Comparison of ENCODE assay signal across 8 cellular contexts in the genomic region with DNA sequence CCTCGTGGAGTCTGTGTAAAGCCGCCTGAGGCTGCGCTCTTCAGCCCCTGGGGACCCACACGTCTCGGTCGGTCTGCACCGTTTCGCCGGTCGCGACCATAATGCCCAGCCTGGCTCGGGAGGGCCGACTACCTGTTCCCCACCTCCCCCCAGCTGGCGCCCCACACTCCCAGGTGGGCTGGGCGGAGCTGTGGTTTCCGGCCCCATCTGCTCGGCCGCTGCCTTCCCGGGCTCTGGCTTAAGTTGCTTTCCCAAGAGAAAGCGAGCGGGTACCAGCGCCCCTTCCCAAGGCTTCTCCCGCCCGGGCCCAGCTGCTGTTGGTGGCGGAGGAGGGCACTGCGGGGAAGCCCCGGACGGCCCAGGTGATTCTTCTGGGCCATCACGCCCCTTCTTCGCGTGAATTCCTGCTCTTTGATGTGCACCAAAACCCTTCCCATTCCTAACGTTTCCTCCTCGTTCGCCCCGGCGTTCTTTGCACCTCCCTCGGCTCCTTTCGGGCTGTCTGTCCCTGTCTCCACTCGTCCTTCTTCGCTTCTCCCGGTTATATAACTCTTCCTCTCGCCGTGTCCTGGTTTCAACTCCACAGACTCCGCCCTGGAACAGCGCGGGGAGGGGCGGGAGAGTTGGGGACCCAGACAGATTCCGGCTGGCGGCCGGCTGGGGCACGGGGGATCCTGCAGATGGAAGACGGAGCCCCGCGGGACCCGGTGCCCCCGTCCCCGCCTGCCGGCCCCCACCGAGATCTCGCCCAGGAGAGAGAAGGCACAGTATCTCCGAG. TPM values are rescaled to one million over a fixed set of nuclear protein-coding genes. Genes with fewer than 3 reads are reported as not detected.
A peak's percentile ranks its signal among the peaks of the same experiment; 100 is the strongest.
DNase-seq lines count a peak whose midpoint lies in the region; ATAC-seq and TF ChIP-seq lines count a peak whose summit lies in the region.

No MANE protein-coding gene starts in this region.

- no peaks in the 10 kb centered on the region for H3K79me2 ChIP-seq in mesendoderm (ENCODE audit: control insufficient read depth, insufficient read depth, low read length)

- peaks cover 6 to 11% of the 10 kb centered on the region in 2 donors for H3K27me3 Mint-ChIP-seq in CD8-positive, alpha-beta memory T cell
- peaks cover 6 to 26% of the 10 kb centered on the region in 2 donors for H3K27me3 Mint-ChIP-seq in effector memory CD8-positive, alpha-beta T cell

- dilution Hi-C loops in IMR-90 (cut with HindIII; ENCODE audit: low sequenced_read_pairs, unreplicated experiment): no loop called here

- ATAC-seq in GM19328 (IDR thresholded peaks at IDR 0.05; ENCODE audit: unreplicated experiment) (peak; percentile 18), IMR-90 (ENCODE audit: low read depth) (peak; percentile 10)
- ATAC-seq in effector memory CD8-positive, alpha-beta T cell (replicated peaks): peak; percentile 17

- H4K8ac ChIP-seq in IMR-90 (ENCODE audit: low read depth in 2 of 2, low read length in 2 of 2): peak overlapping the region; percentile 58 to 85; a peak in 3 of 4 replicates
- H4K8ac ChIP-seq in mesendoderm (ENCODE audit: low read depth, low read length): no peak overlapping the region

- H4K91ac ChIP-seq in IMR-90 (ENCODE audit: insufficient read depth, low read depth, low read length): peak overlapping the region; percentile 90

- H3K4me3 Mint-ChIP-seq in CD8-positive, alpha-beta memory T cell: peak overlapping the region; percentile 87 to 100 (median 95)
- H3K4me3 Mint-ChIP-seq in effector memory CD8-positive, alpha-beta T cell: peak overlapping the region; percentile 89 to 93

- H3K4me3 ChIP-seq in CD8-positive, alpha-beta memory T cell (ENCODE audit: low read length): peak overlapping the region; percentile 86
- H3K4me3 ChIP-seq in IMR-90 (ENCODE audit: insufficient read depth, low read depth, low read length) (peak overlapping the region; percentile 64), mesendoderm (ENCODE audit: low read length) (peak overlapping the region; percentile 49), testis (peak overlapping the region; percentile 77 to 91)

- peak overlapping the region; percentile 83 for H3K18ac ChIP-seq in IMR-90 (ENCODE audit: low read depth, low read length)
- H3K18ac ChIP-seq in mesendoderm (ENCODE audit: low read length): peak overlapping the region; percentile 65

- CTCF ChIA-PET in CD8-positive, alpha-beta memory T cell (lab: Charles Lee): interaction anchor here (0.8 to 7.1 kb wide), 16 partner anchors 7 to 238 kb away, joined by 3 to 69 read pairs (median 6); a partner anchor contains a TSS
- CTCF ChIA-PET in IMR-90 (lab: Yijun Ruan, JAX): interaction anchor here (0.6 to 3.4 kb wide), 2 partner anchors 21 to 79 kb away, joined by 3 to 10 read pairs; a partner anchor contains a TSS

- H3K56ac ChIP-seq in IMR-90 (ENCODE audit: extremely low read depth, insufficient read depth, low read length) (peak overlapping the region; percentile 81), mesendoderm (ENCODE audit: low read length) (peak overlapping the region; percentile 92)

- peaks cover 0 to 30% (median 0%) of the 10 kb centered on the region in 3 donors for H3K36me3 Mint-ChIP-seq in CD8-positive, alpha-beta memory T cell
- peaks cover 58% of the 10 kb centered on the region for H3K36me3 Mint-ChIP-seq in effector memory CD8-positive, alpha-beta T cell (ENCODE audit: insufficient read depth)

- H3K14ac ChIP-seq in IMR-90 (replicated peaks; ENCODE audit: low read depth, low read length): peak overlapping the region; percentile 93

- H3K27me3 ChIP-seq in CD8-positive, alpha-beta memory T cell (ENCODE audit: insufficient read depth, low read length, poor library complexity, severe bottlenecking): no peaks in the 10 kb centered on the region
- H3K27me3 ChIP-seq in IMR-90 (ENCODE audit: control insufficient read depth, insufficient read depth, low read length) (no peaks in the 10 kb centered on the region; the same call in 1 of the 2 replicates), mesendoderm (ENCODE audit: insufficient read depth, low read length, poor library complexity) (no peaks in the 10 kb centered on the region), testis (no peaks in the 10 kb centered on the region)

- H3K36me3 ChIP-seq in CD8-positive, alpha-beta memory T cell (ENCODE audit: insufficient read depth, low read length): no peaks in the 10 kb centered on the region
- H3K36me3 ChIP-seq in IMR-90 (ENCODE audit: control insufficient read depth, insufficient read depth, low read length): peaks cover 3% of the 10 kb centered on the region; the same call in 1 of the 2 replicates
- H3K36me3 ChIP-seq in mesendoderm (ENCODE audit: control insufficient read depth, insufficient read depth, low read length): no peaks in the 10 kb centered on the region
- no peaks in the 10 kb centered on the region for H3K36me3 ChIP-seq in testis (ENCODE audit: low read depth, missing control alignments)

- H3K9me1 ChIP-seq in IMR-90 (ENCODE audit: insufficient read depth, low read length): peaks cover 9% of the 10 kb centered on the region; the same call in 1 of the 2 replicates

- H2AFZ ChIP-seq in IMR-90 (replicated peaks; ENCODE audit: low read length, poor library complexity): peak overlapping the region; percentile 98

- H3K79me1 ChIP-seq in IMR-90 (ENCODE audit: low read depth in 1 of 2, low read length in 2 of 2): peaks cover 16 to 49% of the 10 kb centered on the region in 2 experiments
- H3K79me1 ChIP-seq in mesendoderm (ENCODE audit: low read length): no peaks in the 10 kb centered on the region

- H3K4me1 ChIP-seq in CD8-positive, alpha-beta memory T cell (ENCODE audit: insufficient read depth, low read length): peaks cover 52% of the 10 kb centered on the region
- H3K4me1 ChIP-seq in IMR-90 (ENCODE audit: control insufficient read depth, insufficient read depth, low read length) (peaks cover 15% of the 10 kb centered on the region), mesendoderm (ENCODE audit: control insufficient read depth, low read depth, low read length) (peaks cover 6% of the 10 kb centered on the region), testis (peaks cover 40% of the 10 kb centered on the region)

- no peaks in the 10 kb centered on the region for H3K9me3 ChIP-seq in CD8-positive, alpha-beta memory T cell (ENCODE audit: low read length)
- no peaks in the 10 kb centered on the region for H3K9me3 ChIP-seq in IMR-90 (ENCODE audit: control insufficient read depth, insufficient read depth, low read length)
- no peaks in the 10 kb centered on the region for H3K9me3 ChIP-seq in testis

- H2BK15ac ChIP-seq in IMR-90 (ENCODE audit: low read depth, low read length): peak overlapping the region; percentile 24; the same call in 1 of the 3 replicates
- H2BK15ac ChIP-seq in mesendoderm (replicated peaks; ENCODE audit: low read depth): no peak overlapping the region

- TF ChIP-seq POLR2A in IMR-90 (IDR thresholded peaks at IDR 0.05; ENCODE audit: low read depth, low read length) (peak; percentile 91), testis (IDR thresholded peaks at IDR 0.05) (peak; percentile 37)

- peak overlapping the region; percentile 86 for H3K4ac ChIP-seq in IMR-90 (ENCODE audit: low read depth, low read length)
- H3K4ac ChIP-seq in mesendoderm (ENCODE audit: low read depth, low read length): no peak overlapping the region

- TF ChIP-seq RAD21 in IMR-90 (IDR thresholded peaks at IDR 0.05; ENCODE audit: low read length): no peak

- H4K5ac ChIP-seq in IMR-90 (ENCODE audit: low read depth, low read length) (peak overlapping the region; percentile 56), mesendoderm (ENCODE audit: low read length) (no peak overlapping the region)

- H2AK9ac ChIP-seq in IMR-90 (replicated peaks; ENCODE audit: low read depth, low read length, poor library complexity): peak overlapping the region; percentile 98

- WGBS in IMR-90 (ENCODE audit: extremely low coverage in 2 of 2, insufficient read length in 1 of 2), 2 experiments: 0% methylated on average over 15 of the region's 61 CpGs; no CpG with 5 or more reads in 1 of the 2 experiments
- no CpG with 5 or more reads among the region's 61 CpGs for WGBS in mesendoderm (ENCODE audit: extremely low coverage, insufficient coverage, low lambda C conversion rate)
- WGBS in testis, 2 donors: 0% methylated on average over 32 to 48 of the region's 61 CpGs

- H4K20me1 ChIP-seq in IMR-90 (ENCODE audit: insufficient read depth, low read length): peaks cover 30% of the 10 kb centered on the region

- H2BK20ac ChIP-seq in IMR-90 (ENCODE audit: low read depth, low read length): no peak overlapping the region

- H3K9ac ChIP-seq in IMR-90 (ENCODE audit: low read depth, low read length) (peak overlapping the region; percentile 90), mesendoderm (ENCODE audit: low read length) (peak overlapping the region; percentile 73)

- peak in 3 of 5 donors; percentile 55 to 62 (median 62) for DNase-seq in CD8-positive, alpha-beta memory T cell
- DNase-seq in IMR-90 (peak; percentile 58), T-helper 22 cell (ENCODE audit: low read depth) (peak; percentile 50), mesendoderm (peak; percentile 66), testis (no peak), MV-4-11 (lab: John Stamatoyannopoulos, UW) (no peak)
- peak in 1 of 3 experiments; percentile 48 for DNase-seq in effector memory CD8-positive, alpha-beta T cell

- intact Hi-C loops in IMR-90 (cut with micrococcal nuclease): loop anchor here (1.0 to 5.0 kb wide), 3 partner anchors 8 to 484 kb away; a partner anchor contains a TSS
- intact Hi-C loops in testis (cut with DNase I; ENCODE audit: low total_unique reads): no loop called here

- peak overlapping the region; percentile 87 for H3K4me2 ChIP-seq in IMR-90 (ENCODE audit: low read depth, low read length)
- H3K4me2 ChIP-seq in mesendoderm (ENCODE audit: low read length): peak overlapping the region; percentile 70

- POLR2A ChIA-PET in CD8-positive, alpha-beta memory T cell (lab: Charles Lee): interaction anchor here (0.7 to 5.2 kb wide), 6 partner anchors 8 to 459 kb away, joined by 3 to 46 read pairs (median 5); a partner anchor contains a TSS
- POLR2A ChIA-PET in IMR-90 (lab: Charles Lee; ENCODE audit: unreplicated experiment): interaction anchor here (0.7 to 1.0 kb wide), 2 partner anchors 21 to 139 kb away, joined by 3 to 11 read pairs; a partner anchor contains a TSS

- H3K23ac ChIP-seq in IMR-90 (ENCODE audit: low read depth, low read length) (peak overlapping the region; percentile 95), mesendoderm (ENCODE audit: low read length) (no peak overlapping the region)

- H2BK120ac ChIP-seq in IMR-90 (ENCODE audit: low read depth, low read length) (peak overlapping the region; percentile 68), mesendoderm (ENCODE audit: low read depth, low read length) (no peak overlapping the region)

- peaks cover 54 to 61% (median 56%) of the 10 kb centered on the region in 3 donors for H3K4me1 Mint-ChIP-seq in CD8-positive, alpha-beta memory T cell
- peaks cover 54 to 56% of the 10 kb centered on the region in 2 donors for H3K4me1 Mint-ChIP-seq in effector memory CD8-positive, alpha-beta T cell (ENCODE audit: low read depth in 2 of 2)

- BruUV-seq in IMR-90 (replicated peaks; lab: Mats Ljungman, UMichigan): no TSS peak

- peak overlapping the region; percentile 98 for H3K27ac ChIP-seq in CD8-positive, alpha-beta memory T cell (ENCODE audit: low read depth, low read length)
- peak overlapping the region; percentile 89 for H3K27ac ChIP-seq in IMR-90 (ENCODE audit: insufficient read depth, low read length)
- H3K27ac ChIP-seq in mesendoderm (ENCODE audit: low read depth, low read length): peak overlapping the region; percentile 24
- H3K27ac ChIP-seq in testis: peak overlapping the region; percentile 98 to 99

- H2AK5ac ChIP-seq in IMR-90 (ENCODE audit: low read depth, low read length) (peak overlapping the region; percentile 85), mesendoderm (ENCODE audit: low read length) (no peak overlapping the region)

- peak overlapping the region; percentile 97 to 100 (median 99) for H3K27ac Mint-ChIP-seq in CD8-positive, alpha-beta memory T cell
- H3K27ac Mint-ChIP-seq in effector memory CD8-positive, alpha-beta T cell: peak overlapping the region; percentile 99

- in situ Hi-C loops in IMR-90 (cut with MboI; ENCODE audit: low sequenced_read_pairs): no loop called here

- peaks cover 0 to 5% (median 0%) of the 10 kb centered on the region in 5 donors for H3K9me3 Mint-ChIP-seq in CD8-positive, alpha-beta memory T cell
- H3K9me3 Mint-ChIP-seq in effector memory CD8-positive, alpha-beta T cell: no peaks in the 10 kb centered on the region

- peak overlapping the region; percentile 92 for H2BK5ac ChIP-seq in IMR-90 (ENCODE audit: low read depth, low read length, poor library complexity, severe bottlenecking)
- peak overlapping the region; percentile 18 for H2BK5ac ChIP-seq in mesendoderm (ENCODE audit: low read length)

- TF ChIP-seq CTCF in IMR-90 (conservative IDR thresholded peaks at IDR 0.05; ENCODE audit: low read depth, low read length): no peak
- TF ChIP-seq CTCF in testis (IDR thresholded peaks at IDR 0.05): no peak

RNA-seq across cellular contexts. Expression of a gene that starts 2.0 kb away (rescaled TPM):
- total RNA-seq in CD8-positive, alpha-beta memory T cell: 10 to 100 TPM; 84.2 to 89.7 TPM
- polyA plus RNA-seq in CD8-positive, alpha-beta memory T cell: 1.2 TPM
- total RNA-seq in IMR-90 (2012; rRNA removed) (0.72 and 1.1 TPM in 2 replicates), testis (10 to 100 TPM; 38.0 to 41.8 TPM)
- polyA plus RNA-seq in IMR-90 (2012; rRNA removed) (3.5 and 4.5 TPM in 2 replicates), testis (ENCODE audit: insufficient read depth, low read depth, low replicate concordance) (27.8 TPM)
- polyA plus RNA-seq in IMR-90 (2012; cell fraction: cytosol; rRNA removed): 2.7 and 3.6 TPM in 2 replicates
- polyA plus RNA-seq in IMR-90 (2012; cell fraction: nucleus; rRNA removed; ENCODE audit: low replicate concordance): 18.3 and 20.0 TPM in 2 replicates
- polyA plus RNA-seq in mesendoderm (2013, experiment 1 of 2): 1.9 TPM
- polyA plus RNA-seq in mesendoderm (2013, experiment 2 of 2): 1.8 TPM

RNA-seq across cellular contexts. Expression of a gene that starts 18.9 kb away (rescaled TPM):
- total RNA-seq in CD8-positive, alpha-beta memory T cell: 1 to 10 TPM; 5.3 to 5.5 TPM
- polyA plus RNA-seq in CD8-positive, alpha-beta memory T cell: not detected
- not detected in 2 replicates for total RNA-seq in IMR-90 (2012; rRNA removed)
- polyA plus RNA-seq in IMR-90 (2012; rRNA removed): 1.9 and 2.1 TPM in 2 replicates
- polyA plus RNA-seq in IMR-90 (2012; cell fraction: cytosol; rRNA removed): 0.63 and 0.79 TPM in 2 replicates
- 16.9 and 24.1 TPM in 2 replicates for polyA plus RNA-seq in IMR-90 (2012; cell fraction: nucleus; rRNA removed; ENCODE audit: low replicate concordance)
- 2.9 TPM for polyA plus RNA-seq in mesendoderm (2013, experiment 1 of 2)
- 2.3 TPM for polyA plus RNA-seq in mesendoderm (2013, experiment 2 of 2)
- 1 to 10 TPM; 4.6 to 7.4 TPM for total RNA-seq in testis
- 6.8 TPM for polyA plus RNA-seq in testis (ENCODE audit: insufficient read depth, low read depth, low replicate concordance)

RNA-seq across cellular contexts. Expression of a gene that starts 21.4 kb away (rescaled TPM):
- total RNA-seq in CD8-positive, alpha-beta memory T cell: 10 to 100 TPM; 58.2 to 65.0 TPM
- polyA plus RNA-seq in CD8-positive, alpha-beta memory T cell: 162 TPM
- total RNA-seq in IMR-90 (2012; rRNA removed): 40.7 and 62.2 TPM in 2 replicates
- 76.8 and 122 TPM in 2 replicates for polyA plus RNA-seq in IMR-90 (2012; rRNA removed)
- 125 and 183 TPM in 2 replicates for polyA plus RNA-seq in IMR-90 (2012; cell fraction: cytosol; rRNA removed)
- 34.7 and 54.0 TPM in 2 replicates for polyA plus RNA-seq in IMR-90 (2012; cell fraction: nucleus; rRNA removed; ENCODE audit: low replicate concordance)
- 35.8 TPM for polyA plus RNA-seq in mesendoderm (2013, experiment 1 of 2)
- polyA plus RNA-seq in mesendoderm (2013, experiment 2 of 2): 33.4 TPM
- total RNA-seq in testis: 10 to 100 TPM; 72.3 to 83.1 TPM
- polyA plus RNA-seq in testis (ENCODE audit: insufficient read depth, low read depth, low replicate concordance): 102 TPM

RNA-seq across cellular contexts. Expression of a gene that starts 21.8 kb away (rescaled TPM):
- 10 to 100 TPM; 16.4 to 17.6 TPM for total RNA-seq in CD8-positive, alpha-beta memory T cell
- 3.1 TPM for polyA plus RNA-seq in CD8-positive, alpha-beta memory T cell
- total RNA-seq in IMR-90 (2012; rRNA removed) (10.8 and 11.1 TPM in 2 replicates), testis (10 to 100 TPM in 1 of 2 donors, 1 to 10 TPM in 1; 9.9 to 10.1 TPM)
- polyA plus RNA-seq in IMR-90 (2012; rRNA removed) (7.0 and 8.8 TPM in 2 replicates), testis (ENCODE audit: insufficient read depth, low read depth, low replicate concordance) (12.8 TPM)
- 3.4 and 4.3 TPM in 2 replicates for polyA plus RNA-seq in IMR-90 (2012; cell fraction: cytosol; rRNA removed)
- 9.7 and 19.2 TPM in 2 replicates for polyA plus RNA-seq in IMR-90 (2012; cell fraction: nucleus; rRNA removed; ENCODE audit: low replicate concordance)
- polyA plus RNA-seq in mesendoderm (2013, experiment 1 of 2): 12.7 TPM
- 13.3 TPM for polyA plus RNA-seq in mesendoderm (2013, experiment 2 of 2)

RNA-seq across cellular contexts. Expression of a gene that starts 52.6 kb away (rescaled TPM):
- 100 to 1,000 TPM; 116 to 123 TPM for total RNA-seq in CD8-positive, alpha-beta memory T cell
- polyA plus RNA-seq in CD8-positive, alpha-beta memory T cell: 20.1 TPM
- total RNA-seq in IMR-90 (2012; rRNA removed) (67.2 and 78.1 TPM in 2 replicates), testis (100 to 1,000 TPM; 111 to 123 TPM)
- polyA plus RNA-seq in IMR-90 (2012; rRNA removed) (55.1 and 65.4 TPM in 2 replicates), testis (ENCODE audit: insufficient read depth, low read depth, low replicate concordance) (62.3 TPM)
- polyA plus RNA-seq in IMR-90 (2012; cell fraction: cytosol; rRNA removed): 53.4 and 59.5 TPM in 2 replicates
- polyA plus RNA-seq in IMR-90 (2012; cell fraction: nucleus; rRNA removed; ENCODE audit: low replicate concordance): 202 and 231 TPM in 2 replicates
- 10.2 TPM for polyA plus RNA-seq in mesendoderm (2013, experiment 1 of 2)
- 10.2 TPM for polyA plus RNA-seq in mesendoderm (2013, experiment 2 of 2)

Comparison
In these comparisons a context has a peak if more than half of its experiments do, and no peak if none do; other contexts are left out.
1. DNase-seq: peak in CD8-positive, alpha-beta memory T cell (3 of 5), IMR-90 (single experiment), T-helper 22 cell (single experiment) and mesendoderm (single experiment); none in testis (single experiment) and MV-4-11 (single experiment).
2. H3K27ac ChIP-seq: peak in every context shown above with its lines; median percentile 98 in testis; 98 in CD8-positive, alpha-beta memory T cell; 89 in IMR-90; 24 in mesendoderm.
3. RNA of a gene that starts 2.0 kb away (total RNA-seq): 84.2 to 89.7 TPM in CD8-positive, alpha-beta memory T cell and 38.0 to 41.8 TPM in testis; 0.72 to 1.1 TPM in IMR-90; every median in the first group is over 10 times any median in the second.
4. Peak in every context shown above with its lines, with median percentiles within 50 percentile points of each other: H3K4me3 ChIP-seq and ATAC-seq.